ENCODE assay signal across 8 cellular contexts in the genomic region with DNA sequence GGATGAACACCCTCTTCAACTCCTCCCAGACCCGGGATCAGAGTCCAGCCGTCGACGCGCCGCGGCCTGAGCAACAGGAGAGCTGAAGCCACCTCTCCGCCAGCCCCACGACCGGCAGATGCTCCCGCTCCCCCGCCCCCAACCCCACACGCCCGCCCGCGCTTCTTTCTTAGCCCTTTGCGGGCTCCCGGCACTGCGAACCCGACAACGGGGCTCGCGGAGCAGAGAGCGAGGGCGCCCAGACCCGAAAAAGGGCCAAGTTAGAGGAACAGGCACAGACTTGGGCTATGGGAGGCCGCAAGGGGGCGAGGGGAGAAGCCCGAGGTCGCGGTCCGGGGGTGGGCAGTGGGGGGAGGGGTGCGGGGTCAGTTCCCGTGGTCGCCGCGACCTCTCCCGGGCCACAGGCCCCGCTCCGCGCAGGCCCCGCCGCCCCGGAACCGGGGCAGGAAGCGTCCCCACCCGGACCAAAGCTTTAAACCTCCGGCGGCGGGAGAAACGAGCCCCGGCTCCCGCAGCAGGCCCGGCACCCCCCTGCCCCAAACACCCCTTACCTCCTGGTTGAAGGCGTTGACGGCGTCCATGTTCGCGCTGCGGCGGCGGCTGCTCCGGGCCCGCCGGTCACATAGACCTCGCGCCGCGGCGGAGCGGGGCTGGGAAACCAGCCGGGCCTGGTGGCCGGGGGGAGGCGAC. TPM values are rescaled to one million over a fixed set of nuclear protein-coding genes. Genes with fewer than 3 reads are reported as not detected.
DNase-seq lines count a peak whose midpoint lies in the region; ATAC-seq and TF ChIP-seq lines count a peak whose summit lies in the region.

No MANE protein-coding gene starts in this region.

- intact Hi-C loops in breast epithelium (cut with DNase I; ENCODE audit: low total_unique reads): no loop called here

- H3K27me3 Mint-ChIP-seq in CD4-positive, CD25-positive, alpha-beta regulatory T cell: no peaks in the 10 kb centered on the region

- DNase-seq in CD4-positive, CD25-positive, alpha-beta regulatory T cell: peak; percentile 43 to 64 (median 62)
- DNase-seq in breast epithelium (ENCODE audit: low spot score in 2 of 2) (peak; percentile 32 to 57), kidney tubule cell (ENCODE audit: low spot score) (peak; percentile 39), pons (ENCODE audit: low spot score) (no peak)
- DNase-seq in stimulated activated CD4-positive, alpha-beta T cell treated with anti-CD3 and anti-CD28 coated beads, Interleukin-2, amount 100 ng/mL, for 24 hours: peak; percentile 52 to 57

- H3K27me3 ChIP-seq in CD4-positive, CD25-positive, alpha-beta regulatory T cell (ENCODE audit: control insufficient read depth, insufficient read depth, low read length): no peaks in the 10 kb centered on the region
- H3K27me3 ChIP-seq in breast epithelium: no peaks in the 10 kb centered on the region

- peak overlapping the region; percentile 84 to 94 (median 84) for H3K27ac Mint-ChIP-seq in CD4-positive, CD25-positive, alpha-beta regulatory T cell

- peak overlapping the region; percentile 88 for H3K27ac ChIP-seq in CD4-positive, CD25-positive, alpha-beta regulatory T cell (ENCODE audit: insufficient read depth, low read length, poor library complexity, severe bottlenecking)
- H3K27ac ChIP-seq in VCaP (peak overlapping the region; percentile 99), breast epithelium (peak overlapping the region; percentile 96)

- no peaks in the 10 kb centered on the region for H3K36me3 ChIP-seq in CD4-positive, CD25-positive, alpha-beta regulatory T cell (ENCODE audit: control insufficient read depth, insufficient read depth, low read length)
- H3K36me3 ChIP-seq in breast epithelium: no peaks in the 10 kb centered on the region

- peaks cover 55% of the 10 kb centered on the region for H3K4me1 ChIP-seq in CD4-positive, CD25-positive, alpha-beta regulatory T cell (ENCODE audit: control insufficient read depth, insufficient read depth, low read length, poor library complexity, severe bottlenecking)
- peaks cover 6 to 19% of the 10 kb centered on the region in 2 donors for H3K4me1 ChIP-seq in breast epithelium

- peak overlapping the region; percentile 91 for H3K4me3 ChIP-seq in CD4-positive, CD25-positive, alpha-beta regulatory T cell (ENCODE audit: low read depth, low read length)
- peak overlapping the region; percentile 97 to 99 (median 98) for H3K4me3 ChIP-seq in breast epithelium

- peaks cover 0 to 2% (median 0%) of the 10 kb centered on the region in 7 donors for H3K9me3 Mint-ChIP-seq in CD4-positive, CD25-positive, alpha-beta regulatory T cell

- no peaks in the 10 kb centered on the region for H3K36me3 Mint-ChIP-seq in CD4-positive, CD25-positive, alpha-beta regulatory T cell

- H3K4me1 Mint-ChIP-seq in CD4-positive, CD25-positive, alpha-beta regulatory T cell: peaks cover 0 to 21% (median 10%) of the 10 kb centered on the region in 4 donors

- H3K4me3 Mint-ChIP-seq in CD4-positive, CD25-positive, alpha-beta regulatory T cell: peak overlapping the region in 2 of 4 donors; percentile 78 to 91

- no peaks in the 10 kb centered on the region for H3K9me3 ChIP-seq in CD4-positive, CD25-positive, alpha-beta regulatory T cell (ENCODE audit: control insufficient read depth in 2 of 2, low read length in 2 of 2)
- no peaks in the 10 kb centered on the region for H3K9me3 ChIP-seq in breast epithelium

- ATAC-seq in CD4-positive, CD25-positive, alpha-beta regulatory T cell (ENCODE audit: low read depth in 2 of 2): peak; percentile 12 to 17
- ATAC-seq in GM19452 (IDR thresholded peaks at IDR 0.05; ENCODE audit: unreplicated experiment): peak; percentile 13
- ATAC-seq in HG03571 (IDR thresholded peaks at IDR 0.05; ENCODE audit: unreplicated experiment): peak; percentile 14

- TF ChIP-seq POLR2A in breast epithelium (IDR thresholded peaks at IDR 0.05): no peak

- peak; percentile 50 for TF ChIP-seq CTCF in VCaP (conservative IDR thresholded peaks at IDR 0.05)
- no peak for TF ChIP-seq CTCF in breast epithelium (IDR thresholded peaks at IDR 0.05)

RNA-seq across cellular contexts. Expression of gene SCAF4, which starts 0.7 kb away (rescaled TPM):
- 70.9 TPM for total RNA-seq in CD4-positive, CD25-positive, alpha-beta regulatory T cell
- 10 to 100 TPM; 15.8 to 20.6 (median 18.6) TPM for polyA plus RNA-seq in CD4-positive, CD25-positive, alpha-beta regulatory T cell
- 10 to 100 TPM; 17.4 to 22.8 (median 18.4) TPM for total RNA-seq in breast epithelium
